In genomic region chr19:11552666-11553372, GRCh38 we compare ENCODE assay signal across 32 cellular contexts. TPM values are rescaled to one million over a fixed set of nuclear protein-coding genes. Genes with fewer than 3 reads are reported as not detected.
DNase-seq lines count a peak whose midpoint lies in the region; ATAC-seq and TF ChIP-seq lines count a peak whose summit lies in the region.
"Had no signal": no experiment of that assay in that cellular context is flagged by ENCODE, and none has a peak within 500 bp of the region (broad histone marks: within the 10 kb centered on the region; RNA-seq: fewer than 3 reads in every experiment).

No MANE protein-coding gene starts in this region.

- TF ChIP-seq CTCF in CD14-positive monocyte (IDR thresholded peaks at IDR 0.05) = no peak
- no peak for TF ChIP-seq CTCF in OCI-LY1 (IDR thresholded peaks at IDR 0.05; ENCODE audit: low read length)
- no peak for TF ChIP-seq CTCF in esophagus muscularis mucosa (IDR thresholded peaks at IDR 0.05)
- TF ChIP-seq CTCF in right lobe of liver (IDR thresholded peaks at IDR 0.05) = no peak
- TF ChIP-seq CTCF in activated CD8-positive, alpha-beta T cell treated with anti-CD3 and anti-CD28 coated beads for 36 hours (IDR thresholded peaks at IDR 0.05) = no peak
- no peak for TF ChIP-seq CTCF in MM.1S (IDR thresholded peaks at IDR 0.05; ENCODE audit: low read length)

- H2AFZ ChIP-seq in OCI-LY1 (ENCODE audit: low read length) (no peak overlapping the region), MM.1S (ENCODE audit: low read length) (no peak overlapping the region)

- no peak overlapping the region for H3K4me3 Mint-ChIP-seq in CD14-positive monocyte
- H3K4me3 Mint-ChIP-seq in stimulated activated memory B cell treated with anti-CD40 and anti-IgM and Interleukin-4, amounts not matched to agents 10 μg/mL and 1 μg/mL and 100 μg/mL, for 72 hours = peak overlapping the region; percentile 30
- no peak overlapping the region for H3K4me3 Mint-ChIP-seq in activated CD8-positive, alpha-beta T cell treated with anti-CD3 and anti-CD28 coated beads for 36 hours
- H3K4me3 Mint-ChIP-seq: activated naive CD8-positive, alpha-beta T cell treated with anti-CD3 and anti-CD28 coated beads, Interleukin-2, amount 50 U/mL, for 24 hours; activated T-cell treated with anti-CD3 and anti-CD28 coated beads, Interleukin-2, amount 50 U/mL, for 24 hours; central memory CD8-positive, alpha-beta T cell; HFFc6; immature natural killer cell had no signal

- H4K20me1 ChIP-seq in OCI-LY1 (ENCODE audit: insufficient read depth, low read length) = no peaks in the 10 kb centered on the region
- no peaks in the 10 kb centered on the region for H4K20me1 ChIP-seq in MM.1S (ENCODE audit: insufficient read depth, low read length)

- no peaks in the 10 kb centered on the region for H3F3A ChIP-seq in OCI-LY1 (ENCODE audit: insufficient read depth, low read length)
- no peaks in the 10 kb centered on the region for H3F3A ChIP-seq in MM.1S (ENCODE audit: insufficient read depth, low read length)

- intact Hi-C loops in CD14-positive monocyte (cut with micrococcal nuclease) = no loop called here
- intact Hi-C loops in esophagus muscularis mucosa (cut with DNase I) = no loop called here
- intact Hi-C loops in right lobe of liver (cut with DNase I) = no loop called here
- intact Hi-C loops in activated CD8-positive, alpha-beta T cell treated with anti-CD3 and anti-CD28 coated beads for 36 hours (cut with micrococcal nuclease) = no loop called here

- no peak for TF ChIP-seq EP300 in esophagus muscularis mucosa (IDR thresholded peaks at IDR 0.05)

- H3K27ac Mint-ChIP-seq in CD14-positive monocyte = peak overlapping the region in 4 of 7 donors; percentile 3 to 43 (median 32)
- H3K27ac Mint-ChIP-seq in stimulated activated memory B cell treated with anti-CD40 and anti-IgM and Interleukin-4, amounts not matched to agents 10 μg/mL and 1 μg/mL and 100 μg/mL, for 72 hours = peak overlapping the region; percentile 84
- H3K27ac Mint-ChIP-seq in activated CD8-positive, alpha-beta T cell treated with anti-CD3 and anti-CD28 coated beads for 36 hours = no peak overlapping the region
- H3K27ac Mint-ChIP-seq: activated naive CD8-positive, alpha-beta T cell treated with anti-CD3 and anti-CD28 coated beads, Interleukin-2, amount 50 U/mL, for 24 hours; HFFc6; immature natural killer cell had no signal

- H3K4me3 ChIP-seq in OCI-LY1 (ENCODE audit: low read depth, low read length, poor library complexity, severe bottlenecking) (no peak overlapping the region), esophagus muscularis mucosa (no peak overlapping the region), right lobe of liver (no peak overlapping the region), MM.1S (ENCODE audit: low read length) (no peak overlapping the region)
- H3K4me3 ChIP-seq: left lung, skin epidermis, upper lobe of right lung had no signal

- peaks cover 36 to 56% of the 10 kb centered on the region in 2 donors for H3K36me3 Mint-ChIP-seq in CD14-positive monocyte
- peaks cover 46% of the 10 kb centered on the region for H3K36me3 Mint-ChIP-seq in stimulated activated memory B cell treated with anti-CD40 and anti-IgM and Interleukin-4, amounts not matched to agents 10 μg/mL and 1 μg/mL and 100 μg/mL, for 72 hours
- peaks cover 19% of the 10 kb centered on the region for H3K36me3 Mint-ChIP-seq in activated CD8-positive, alpha-beta T cell treated with anti-CD3 and anti-CD28 coated beads for 36 hours (ENCODE audit: low read depth)
- H3K36me3 Mint-ChIP-seq: naive B cell had no signal

- no peaks in the 10 kb centered on the region for H3K27me3 ChIP-seq in OCI-LY1 (ENCODE audit: insufficient read depth, low read length)
- no peaks in the 10 kb centered on the region for H3K27me3 ChIP-seq in esophagus muscularis mucosa
- H3K27me3 ChIP-seq in right lobe of liver = no peaks in the 10 kb centered on the region
- H3K27me3 ChIP-seq in MM.1S (replicated peaks; ENCODE audit: insufficient read depth, low read length) = no peaks in the 10 kb centered on the region
- H3K27me3 ChIP-seq: left lung, neutrophil, upper lobe of right lung had no signal

- H3K27ac ChIP-seq in OCI-LY1 (ENCODE audit: low read depth, low read length, poor library complexity, severe bottlenecking) = peak overlapping the region; percentile 43
- H3K27ac ChIP-seq in esophagus muscularis mucosa (replicated peaks in 1 of 4) = peak overlapping the region; percentile 83 to 90 (median 89)
- H3K27ac ChIP-seq in right lobe of liver = no peak overlapping the region
- no peak overlapping the region for H3K27ac ChIP-seq in MM.1S (ENCODE audit: low read length)
- H3K27ac ChIP-seq: C4-2B, left lung, neutrophil, skin epidermis, upper lobe of right lung had no signal

- H3K27me3 Mint-ChIP-seq in CD14-positive monocyte (ENCODE audit: low read depth in 3 of 3) = no peaks in the 10 kb centered on the region
- H3K27me3 Mint-ChIP-seq in stimulated activated memory B cell treated with anti-CD40 and anti-IgM and Interleukin-4, amounts not matched to agents 10 μg/mL and 1 μg/mL and 100 μg/mL, for 72 hours = no peaks in the 10 kb centered on the region
- H3K27me3 Mint-ChIP-seq in activated CD8-positive, alpha-beta T cell treated with anti-CD3 and anti-CD28 coated beads for 36 hours = no peaks in the 10 kb centered on the region
- H3K27me3 Mint-ChIP-seq: activated naive CD8-positive, alpha-beta T cell treated with anti-CD3 and anti-CD28 coated beads, Interleukin-2, amount 50 U/mL, for 24 hours; activated T-cell treated with anti-CD3 and anti-CD28 coated beads, Interleukin-2, amount 50 U/mL, for 24 hours; central memory CD8-positive, alpha-beta T cell; naive B cell had no signal

- H3K79me2 ChIP-seq in OCI-LY1 (ENCODE audit: insufficient read depth, low read length) (peaks cover 5% of the 10 kb centered on the region), MM.1S (ENCODE audit: low read length) (peaks cover 24% of the 10 kb centered on the region)

- H3K4me1 ChIP-seq in OCI-LY1 (ENCODE audit: insufficient read depth, low read length, severe bottlenecking) (peaks cover 17% of the 10 kb centered on the region), esophagus muscularis mucosa (peaks cover 7 to 63% (median 54%) of the 10 kb centered on the region in 4 donors), right lobe of liver (peaks cover 0 to 2% (median 0%) of the 10 kb centered on the region in 4 donors), MM.1S (ENCODE audit: low read length) (peaks cover 2% of the 10 kb centered on the region; the same call in 1 of the 2 replicates)

- peaks cover 0 to 1% (median 0%) of the 10 kb centered on the region in 7 donors for H3K9me3 Mint-ChIP-seq in CD14-positive monocyte
- H3K9me3 Mint-ChIP-seq in stimulated activated memory B cell treated with anti-CD40 and anti-IgM and Interleukin-4, amounts not matched to agents 10 μg/mL and 1 μg/mL and 100 μg/mL, for 72 hours = no peaks in the 10 kb centered on the region
- no peaks in the 10 kb centered on the region for H3K9me3 Mint-ChIP-seq in activated CD8-positive, alpha-beta T cell treated with anti-CD3 and anti-CD28 coated beads for 36 hours
- H3K9me3 Mint-ChIP-seq: activated naive CD8-positive, alpha-beta T cell treated with anti-CD3 and anti-CD28 coated beads, Interleukin-2, amount 50 U/mL, for 24 hours; activated T-cell treated with anti-CD3 and anti-CD28 coated beads, Interleukin-2, amount 50 U/mL, for 24 hours; central memory CD8-positive, alpha-beta T cell; HFFc6; immature natural killer cell; naive B cell had no signal

- DNase-seq in CD14-positive monocyte (ENCODE audit: low spot score) (no peak), esophagus muscularis mucosa (ENCODE audit: extremely low spot score) (no peak), right lobe of liver (no peak), MM.1S (no peak)
- DNase-seq in activated CD8-positive, alpha-beta T cell treated with anti-CD3 and anti-CD28 coated beads for 36 hours = no peak
- DNase-seq: ACHN; activated gamma-delta T cell; activated T-cell treated with anti-CD3 and anti-CD28 coated beads, Interleukin-2, amount 50 U/mL, for 24 hours; hippocampal formation; immature natural killer cell; IMR-90; left lung; naive B cell; NCI-H1417 treated with DMSO at 0.1 percent for 48 hours; NCI-H2081; NCI-H2227 treated with DMSO at 0.1 percent for 48 hours; NCI-H526 treated with DMSO at 0.1 percent for 48 hours; RPMI8226; upper lobe of right lung had no signal

- H3K36me3 ChIP-seq in OCI-LY1 (ENCODE audit: insufficient read depth, low read length) (peaks cover 30% of the 10 kb centered on the region), esophagus muscularis mucosa (peaks cover 36 to 76% (median 63%) of the 10 kb centered on the region in 4 donors), right lobe of liver (peaks cover 0 to 9% (median 5%) of the 10 kb centered on the region in 4 donors), MM.1S (replicated peaks; ENCODE audit: insufficient read depth, low read length) (no peaks in the 10 kb centered on the region)

- CTCF ChIA-PET in activated CD8-positive, alpha-beta T cell treated with anti-CD3 and anti-CD28 coated beads for 36 hours (lab: Charles Lee) = interaction anchor here (1.5 kb wide), 1 partner anchor 17 kb away, joined by 7 read pairs; no protein-coding TSS in a partner anchor

- no peak overlapping the region for H3K4me2 ChIP-seq in OCI-LY1 (ENCODE audit: low read length)
- no peak overlapping the region for H3K4me2 ChIP-seq in MM.1S (ENCODE audit: low read depth, low read length)

- TF ChIP-seq POLR2A in esophagus muscularis mucosa (IDR thresholded peaks at IDR 0.05; ENCODE audit: low read depth) (no peak), right lobe of liver (IDR thresholded peaks at IDR 0.05) (no peak)

- H3K9ac ChIP-seq in OCI-LY1 (ENCODE audit: low read length) = no peak overlapping the region
- no peak overlapping the region for H3K9ac ChIP-seq in MM.1S (ENCODE audit: low read length)

- 66% methylated on average over 11 of the region's 20 CpGs for WGBS in esophagus muscularis mucosa
- WGBS in right lobe of liver (ENCODE audit: insufficient coverage, low coverage, low lambda C conversion rate, missing lambda C conversion rate) = 77% methylated on average over 3 of the region's 20 CpGs

- H3K9me3 ChIP-seq in OCI-LY1 (ENCODE audit: low read length) = no peaks in the 10 kb centered on the region
- H3K9me3 ChIP-seq in esophagus muscularis mucosa = no peaks in the 10 kb centered on the region
- no peaks in the 10 kb centered on the region for H3K9me3 ChIP-seq in right lobe of liver
- H3K9me3 ChIP-seq in MM.1S (replicated peaks; ENCODE audit: insufficient read depth, low read length) = no peaks in the 10 kb centered on the region
- H3K9me3 ChIP-seq: left lung, neutrophil, upper lobe of right lung had no signal

- peak; percentile 43 for ATAC-seq in stimulated activated memory B cell treated with anti-CD40 and anti-IgM and Interleukin-4, amounts not matched to agents 10 μg/mL and 1 μg/mL and 100 μg/mL, for 72 hours
- ATAC-seq in right lobe of liver (no peak), HG03469 (IDR thresholded peaks at IDR 0.05; ENCODE audit: unreplicated experiment) (no peak)
- ATAC-seq in activated CD8-positive, alpha-beta T cell treated with anti-CD3 and anti-CD28 coated beads for 36 hours = no peak

- H3K9me2 ChIP-seq in OCI-LY1 (ENCODE audit: low read depth, low read length) (no peaks in the 10 kb centered on the region), MM.1S (replicated peaks; ENCODE audit: insufficient read depth, low read length) (no peaks in the 10 kb centered on the region)

- POLR2A ChIA-PET in activated CD8-positive, alpha-beta T cell treated with anti-CD3 and anti-CD28 coated beads for 36 hours (lab: Charles Lee) = interaction anchor here (0.7 kb wide), 1 partner anchor 270 kb away, joined by 4 read pairs; no protein-coding TSS in a partner anchor

- H3K4me1 Mint-ChIP-seq in CD14-positive monocyte = peaks cover 17% of the 10 kb centered on the region
- H3K4me1 Mint-ChIP-seq in stimulated activated memory B cell treated with anti-CD40 and anti-IgM and Interleukin-4, amounts not matched to agents 10 μg/mL and 1 μg/mL and 100 μg/mL, for 72 hours = peaks cover 56% of the 10 kb centered on the region
- H3K4me1 Mint-ChIP-seq in activated CD8-positive, alpha-beta T cell treated with anti-CD3 and anti-CD28 coated beads for 36 hours (ENCODE audit: low read depth) = peaks cover 26% of the 10 kb centered on the region

RNA-seq across cellular contexts. Expression of gene ELOF1, which starts 6.2 kb away (rescaled TPM):
- 10 to 100 TPM; 77.5 to 95.5 TPM for polyA plus RNA-seq in CD14-positive monocyte
- 10 to 100 TPM; 27.0 to 39.1 (median 30.5) TPM for total RNA-seq in esophagus muscularis mucosa
- total RNA-seq in right lobe of liver = 10 to 100 TPM; 21.9 to 33.5 (median 24.9) TPM
- 10 to 100 TPM; 41.3 to 45.7 TPM for total RNA-seq in activated CD8-positive, alpha-beta T cell treated with anti-CD3 and anti-CD28 coated beads for 36 hours

RNA-seq across cellular contexts. Expression of gene CNN1, which starts 14.2 kb away (rescaled TPM):
- polyA plus RNA-seq in CD14-positive monocyte = not detected
- total RNA-seq in esophagus muscularis mucosa (1,000 to 10,000 TPM; 2,877 to 3,384 (median 2,954) TPM), right lobe of liver (1 to 10 TPM in 4 of 6 experiments, under 1 TPM in 2; 0.71 to 8.5 (median 1.0) TPM)
- total RNA-seq in activated CD8-positive, alpha-beta T cell treated with anti-CD3 and anti-CD28 coated beads for 36 hours = not detected
- total RNA-seq: activated CD8-positive, alpha-beta memory T cell treated with anti-CD3 and anti-CD28 coated beads for 36 hours; SK-MEL-5; T-helper 1 cell treated with Interleukin-12 subunit alpha and Interleukin-12 subunit beta and Interleukin-4 antibody, amounts not matched to agents 30 ng/mL and 1 ng/mL, for 36 hours had no signal
- polyA plus RNA-seq: immature natural killer cell had no signal

RNA-seq across cellular contexts. Expression of gene ECSIT, which starts 23.9 kb away (rescaled TPM):
- 10 to 100 TPM; 26.4 to 28.3 TPM for polyA plus RNA-seq in CD14-positive monocyte
- total RNA-seq in esophagus muscularis mucosa (10 to 100 TPM; 72.7 to 97.5 (median 81.8) TPM), right lobe of liver (10 to 100 TPM; 25.0 to 45.5 (median 37.7) TPM)
- total RNA-seq in activated CD8-positive, alpha-beta T cell treated with anti-CD3 and anti-CD28 coated beads for 36 hours = 10 to 100 TPM; 51.2 to 53.9 TPM

RNA-seq across cellular contexts. Expression of gene ACP5, which starts 24.6 kb away (rescaled TPM):
- 10 to 100 TPM; 20.1 to 31.2 TPM for polyA plus RNA-seq in CD14-positive monocyte
- 10 to 100 TPM in 3 of 4 donors, 1 to 10 TPM in 1; 7.3 to 16.0 (median 13.3) TPM for total RNA-seq in esophagus muscularis mucosa
- 10 to 100 TPM; 10.4 to 28.5 (median 21.5) TPM for total RNA-seq in right lobe of liver
- total RNA-seq in activated CD8-positive, alpha-beta T cell treated with anti-CD3 and anti-CD28 coated beads for 36 hours = 1 to 10 TPM; 4.7 to 6.2 TPM
- total RNA-seq: pulmonary artery endothelial cell had no signal

RNA-seq across cellular contexts. Expression of gene ZNF627, which starts 44.5 kb away (rescaled TPM):
- polyA plus RNA-seq in CD14-positive monocyte = 1 to 10 TPM; 3.4 to 3.7 TPM
- total RNA-seq in esophagus muscularis mucosa (10 to 100 TPM in 1 of 4 donors, 1 to 10 TPM in 3; 7.8 to 10.2 (median 7.9) TPM), right lobe of liver (1 to 10 TPM; 2.7 to 5.4 (median 4.6) TPM)
- total RNA-seq in activated CD8-positive, alpha-beta T cell treated with anti-CD3 and anti-CD28 coated beads for 36 hours = 1 to 10 TPM; 6.1 to 6.5 TPM

Comparison
In these comparisons a context has a peak if more than half of its experiments do, and no peak if none do; other contexts are left out.
1. H3K27ac ChIP-seq: peak in OCI-LY1 (single experiment) and esophagus muscularis mucosa (4 of 4); none in right lobe of liver (0 of 3) and MM.1S (single experiment).
2. RNA of gene CNN1, which starts 14.2 kb away (total RNA-seq): 2,877 to 3,384 TPM in esophagus muscularis mucosa; 0.71 to 8.5 TPM in right lobe of liver and not detected in activated CD8-positive, alpha-beta T cell treated with anti-CD3 and anti-CD28 coated beads for 36 hours; every median in the first group is over 100 times any median in the second.